Comparison of ENCODE assay signal across 2 cellular contexts in the genomic region with DNA sequence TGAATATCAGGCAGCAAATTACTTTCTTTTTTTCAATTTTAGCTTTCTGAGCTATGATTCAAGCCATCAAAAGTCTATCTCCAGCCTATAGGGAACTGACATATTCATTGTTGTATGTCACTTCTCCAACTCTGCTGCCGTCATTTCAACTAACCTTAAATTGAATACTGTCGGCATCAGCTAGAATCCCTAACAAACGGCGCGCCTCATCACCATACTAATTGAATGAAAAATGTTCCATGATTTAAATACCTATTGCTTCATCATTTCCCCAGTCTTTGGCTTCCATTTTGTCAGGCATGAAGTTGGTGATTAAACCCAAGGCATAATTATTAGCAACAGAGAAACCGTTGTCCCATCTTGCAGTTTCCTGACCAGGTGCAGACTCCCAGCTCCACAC.
TF ChIP-seq lines count a peak whose summit lies in the region.

No MANE protein-coding gene starts in this region.

TF ChIP-seq in H1, 55 proteins besides CTCF, POLR2A, EP300 and RAD21 (continued from another document):
- TF ChIP-seq CEBPB (IDR thresholded peaks at IDR 0.05; ENCODE audit: low read depth, low read length), result peak; percentile 26; the same call in 1 of the 2 replicates
- TF ChIP-seq JUND (IDR thresholded peaks at IDR 0.05; ENCODE audit: low read length), result no peak

TF ChIP-seq in neural cell, 6 proteins besides CTCF, POLR2A, EP300 and RAD21 (continued from another document):
- TF ChIP-seq, protein P1, sequence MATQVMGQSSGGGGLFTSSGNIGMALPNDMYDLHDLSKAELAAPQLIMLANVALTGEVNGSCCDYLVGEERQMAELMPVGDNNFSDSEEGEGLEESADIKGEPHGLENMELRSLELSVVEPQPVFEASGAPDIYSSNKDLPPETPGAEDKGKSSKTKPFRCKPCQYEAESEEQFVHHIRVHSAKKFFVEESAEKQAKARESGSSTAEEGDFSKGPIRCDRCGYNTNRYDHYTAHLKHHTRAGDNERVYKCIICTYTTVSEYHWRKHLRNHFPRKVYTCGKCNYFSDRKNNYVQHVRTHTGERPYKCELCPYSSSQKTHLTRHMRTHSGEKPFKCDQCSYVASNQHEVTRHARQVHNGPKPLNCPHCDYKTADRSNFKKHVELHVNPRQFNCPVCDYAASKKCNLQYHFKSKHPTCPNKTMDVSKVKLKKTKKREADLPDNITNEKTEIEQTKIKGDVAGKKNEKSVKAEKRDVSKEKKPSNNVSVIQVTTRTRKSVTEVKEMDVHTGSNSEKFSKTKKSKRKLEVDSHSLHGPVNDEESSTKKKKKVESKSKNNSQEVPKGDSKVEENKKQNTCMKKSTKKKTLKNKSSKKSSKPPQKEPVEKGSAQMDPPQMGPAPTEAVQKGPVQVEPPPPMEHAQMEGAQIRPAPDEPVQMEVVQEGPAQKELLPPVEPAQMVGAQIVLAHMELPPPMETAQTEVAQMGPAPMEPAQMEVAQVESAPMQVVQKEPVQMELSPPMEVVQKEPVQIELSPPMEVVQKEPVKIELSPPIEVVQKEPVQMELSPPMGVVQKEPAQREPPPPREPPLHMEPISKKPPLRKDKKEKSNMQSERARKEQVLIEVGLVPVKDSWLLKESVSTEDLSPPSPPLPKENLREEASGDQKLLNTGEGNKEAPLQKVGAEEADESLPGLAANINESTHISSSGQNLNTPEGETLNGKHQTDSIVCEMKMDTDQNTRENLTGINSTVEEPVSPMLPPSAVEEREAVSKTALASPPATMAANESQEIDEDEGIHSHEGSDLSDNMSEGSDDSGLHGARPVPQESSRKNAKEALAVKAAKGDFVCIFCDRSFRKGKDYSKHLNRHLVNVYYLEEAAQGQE (IDR thresholded peaks at IDR 0.05; ENCODE audit: borderline replicate concordance), result peak; percentile 29
